Comparison of ENCODE assay signal across 8 cellular contexts in the genomic region with DNA sequence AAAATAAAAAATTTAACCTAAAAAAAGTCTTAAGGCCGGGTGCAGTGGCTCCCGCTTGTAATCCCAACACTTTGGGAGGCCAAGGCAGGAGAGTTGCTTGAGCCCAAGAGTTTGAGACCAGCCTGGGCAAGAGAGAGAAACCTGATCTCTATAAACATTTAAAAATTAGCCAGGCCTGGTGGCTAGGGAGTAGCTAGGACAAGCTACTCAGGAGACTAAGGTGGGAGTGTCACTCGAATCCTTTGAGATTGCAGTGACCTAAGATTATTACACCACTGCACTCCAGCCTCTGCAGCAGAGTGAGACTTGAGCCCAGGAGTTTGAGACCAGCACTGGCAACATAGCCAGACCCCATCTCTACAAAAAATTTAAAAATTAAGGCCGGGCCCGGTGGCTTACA. TPM values are rescaled to one million over a fixed set of nuclear protein-coding genes. Genes with fewer than 3 reads are reported as not detected.
DNase-seq lines count a peak whose midpoint lies in the region; ATAC-seq lines count a peak whose summit lies in the region.

No MANE protein-coding gene starts in this region.

- H3K4me1 Mint-ChIP-seq in T-helper 1 cell treated with Interleukin-12 subunit alpha and Interleukin-12 subunit beta and Interleukin-4 antibody, amounts not matched to agents 30 μg/mL and 1 μg/mL, for 36 hours (ENCODE audit: low read depth) = peaks cover 50% of the 10 kb centered on the region
- H3K4me1 Mint-ChIP-seq in activated CD4-positive, alpha-beta memory T cell treated with anti-CD3 and anti-CD28 coated beads, Interleukin-2, amount 10 ng/mL, durations not matched to agents 7 days and 5 days = peaks cover 72% of the 10 kb centered on the region
- peaks cover 60% of the 10 kb centered on the region for H3K4me1 Mint-ChIP-seq in stimulated activated naive CD8-positive, alpha-beta T cell treated with anti-CD3 and anti-CD28 coated beads, Interleukin-15, amount 100 ng/mL, for 72 hours

- peaks cover 2% of the 10 kb centered on the region for H3K9me3 ChIP-seq in iPS-18c (ENCODE audit: control insufficient read depth, insufficient read depth, low read length)

- H3K4me3 Mint-ChIP-seq in T-helper 1 cell treated with Interleukin-12 subunit alpha and Interleukin-12 subunit beta and Interleukin-4 antibody, amounts not matched to agents 30 μg/mL and 1 μg/mL, for 36 hours = peak overlapping the region; percentile 98
- peak overlapping the region; percentile 98 for H3K4me3 Mint-ChIP-seq in activated CD4-positive, alpha-beta memory T cell treated with anti-CD3 and anti-CD28 coated beads, Interleukin-2, amount 10 ng/mL, durations not matched to agents 7 days and 5 days
- peak overlapping the region; percentile 88 to 99 for H3K4me3 Mint-ChIP-seq in stimulated activated naive CD8-positive, alpha-beta T cell treated with anti-CD3 and anti-CD28 coated beads, Interleukin-15, amount 100 ng/mL, for 72 hours

- H3K36me3 Mint-ChIP-seq in T-helper 1 cell treated with Interleukin-12 subunit alpha and Interleukin-12 subunit beta and Interleukin-4 antibody, amounts not matched to agents 30 μg/mL and 1 μg/mL, for 36 hours (ENCODE audit: low read depth) = peaks cover 36% of the 10 kb centered on the region
- H3K36me3 Mint-ChIP-seq in activated CD4-positive, alpha-beta memory T cell treated with anti-CD3 and anti-CD28 coated beads, Interleukin-2, amount 10 ng/mL, durations not matched to agents 7 days and 5 days (ENCODE audit: low read depth) = peaks cover 70% of the 10 kb centered on the region

- no peak overlapping the region for H3K27ac Mint-ChIP-seq in T-helper 1 cell treated with Interleukin-12 subunit alpha and Interleukin-12 subunit beta and Interleukin-4 antibody, amounts not matched to agents 30 μg/mL and 1 μg/mL, for 36 hours
- no peak overlapping the region for H3K27ac Mint-ChIP-seq in activated CD4-positive, alpha-beta memory T cell treated with anti-CD3 and anti-CD28 coated beads, Interleukin-2, amount 10 ng/mL, durations not matched to agents 7 days and 5 days
- peak overlapping the region in 1 of 2 donors; percentile 98 for H3K27ac Mint-ChIP-seq in stimulated activated naive CD8-positive, alpha-beta T cell treated with anti-CD3 and anti-CD28 coated beads, Interleukin-15, amount 100 ng/mL, for 72 hours

- H3K9me3 Mint-ChIP-seq in T-helper 1 cell treated with Interleukin-12 subunit alpha and Interleukin-12 subunit beta and Interleukin-4 antibody, amounts not matched to agents 30 μg/mL and 1 μg/mL, for 36 hours = no peaks in the 10 kb centered on the region
- H3K9me3 Mint-ChIP-seq in activated CD4-positive, alpha-beta memory T cell treated with anti-CD3 and anti-CD28 coated beads, Interleukin-2, amount 10 ng/mL, durations not matched to agents 7 days and 5 days = no peaks in the 10 kb centered on the region
- no peaks in the 10 kb centered on the region for H3K9me3 Mint-ChIP-seq in stimulated activated naive CD8-positive, alpha-beta T cell treated with anti-CD3 and anti-CD28 coated beads, Interleukin-15, amount 100 ng/mL, for 72 hours

- no peaks in the 10 kb centered on the region for H3K27me3 Mint-ChIP-seq in T-helper 1 cell treated with Interleukin-12 subunit alpha and Interleukin-12 subunit beta and Interleukin-4 antibody, amounts not matched to agents 30 μg/mL and 1 μg/mL, for 36 hours (ENCODE audit: low read depth)
- H3K27me3 Mint-ChIP-seq in activated CD4-positive, alpha-beta memory T cell treated with anti-CD3 and anti-CD28 coated beads, Interleukin-2, amount 10 ng/mL, durations not matched to agents 7 days and 5 days = no peaks in the 10 kb centered on the region
- H3K27me3 Mint-ChIP-seq in stimulated activated naive CD8-positive, alpha-beta T cell treated with anti-CD3 and anti-CD28 coated beads, Interleukin-15, amount 100 ng/mL, for 72 hours = no peaks in the 10 kb centered on the region

- POLR2A ChIA-PET in activated CD4-positive, alpha-beta memory T cell treated with anti-CD3 and anti-CD28 coated beads, Interleukin-2, amount 10 ng/mL, durations not matched to agents 7 days and 5 days (lab: Charles Lee) = interaction anchor here (0.9 to 18.4 kb wide), 6 partner anchors 9 to 107 kb away, joined by 4 to 348 read pairs (median 26); partner anchors contain the start of genes HNRNPUL1 and TGFB1

- peak overlapping the region; percentile 88; the same call in 1 of the 2 replicates for H3K4me3 ChIP-seq in iPS-18c (ENCODE audit: insufficient read depth, low read depth, low read length)

- ATAC-seq in stimulated activated naive CD8-positive, alpha-beta T cell treated with anti-CD3 and anti-CD28 coated beads, Interleukin-15, amount 100 ng/mL, for 72 hours = no peak

- no peak for DNase-seq in T-helper 1 cell
- DNase-seq in activated CD4-positive, alpha-beta memory T cell treated with anti-CD3 and anti-CD28 coated beads, Interleukin-2, amount 10 ng/mL, durations not matched to agents 7 days and 5 days = no peak
- DNase-seq in stimulated activated naive CD8-positive, alpha-beta T cell treated with anti-CD3 and anti-CD28 coated beads, Interleukin-15, amount 100 ng/mL, for 72 hours = no peak
- DNase-seq in NCI-H146 treated with DMSO at 0.1 percent for 48 hours (lab: John Stamatoyannopoulos, UW; ENCODE audit: unreplicated experiment) = no peak
- DNase-seq in HCEC 1CT = no peak
- no peak for DNase-seq in stimulated activated CD4-positive, alpha-beta T cell treated with anti-CD3 and anti-CD28 coated beads, Interleukin-2, amount 100 ng/mL, for 48 hours

- CTCF ChIA-PET in activated CD4-positive, alpha-beta memory T cell treated with anti-CD3 and anti-CD28 coated beads, Interleukin-2, amount 10 ng/mL, durations not matched to agents 7 days and 5 days (lab: Charles Lee) = interaction anchor here (0.5 to 11.5 kb wide), 3 partner anchors 19 to 48 kb away, joined by 3 to 114 read pairs (median 4); partner anchors contain the start of gene HNRNPUL1

RNA-seq across cellular contexts. Expression of gene CCDC97, which starts 1.1 kb away (rescaled TPM):
- 10 to 100 TPM; 43.0 to 43.4 TPM for total RNA-seq in activated CD4-positive, alpha-beta memory T cell treated with anti-CD3 and anti-CD28 coated beads, Interleukin-2, amount 10 ng/mL, durations not matched to agents 7 days and 5 days

RNA-seq across cellular contexts. Expression of gene TGFB1, which starts 42.6 kb away (rescaled TPM):
- total RNA-seq in activated CD4-positive, alpha-beta memory T cell treated with anti-CD3 and anti-CD28 coated beads, Interleukin-2, amount 10 ng/mL, durations not matched to agents 7 days and 5 days = 100 to 1,000 TPM; 236 to 247 TPM

RNA-seq across cellular contexts. Expression of gene HNRNPUL1, which starts 46.9 kb away (rescaled TPM):
- total RNA-seq in activated CD4-positive, alpha-beta memory T cell treated with anti-CD3 and anti-CD28 coated beads, Interleukin-2, amount 10 ng/mL, durations not matched to agents 7 days and 5 days = 100 to 1,000 TPM; 373 to 398 TPM

RNA-seq across cellular contexts. Expression of gene B9D2, which starts 52.9 kb away (rescaled TPM):
- 10 to 100 TPM; 10.8 to 11.2 TPM for total RNA-seq in activated CD4-positive, alpha-beta memory T cell treated with anti-CD3 and anti-CD28 coated beads, Interleukin-2, amount 10 ng/mL, durations not matched to agents 7 days and 5 days
